22 cellular contexts compared by ENCODE assay signal in the genomic region with DNA sequence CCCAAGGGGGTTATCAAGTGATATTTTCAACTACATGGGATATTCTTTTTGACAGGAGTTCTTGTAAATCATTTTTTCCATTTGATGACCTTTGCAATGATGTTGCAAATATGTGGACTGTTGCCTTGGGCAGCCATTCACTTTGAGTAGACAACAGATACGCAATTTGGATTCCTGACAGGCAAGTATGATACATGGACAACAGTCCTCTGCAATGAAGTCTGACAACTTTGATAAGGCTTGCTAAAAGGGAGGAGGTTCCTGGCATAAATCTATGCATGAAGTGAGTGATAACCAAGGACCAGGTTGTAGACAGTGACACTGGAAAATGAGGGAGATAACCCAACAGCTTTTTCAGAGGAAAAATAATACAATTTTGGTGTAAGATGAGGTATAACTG. TPM values are rescaled to one million over a fixed set of nuclear protein-coding genes. Genes with fewer than 3 reads are reported as not detected.
"Had no signal": no experiment of that assay in that cellular context is flagged by ENCODE, and none has a peak within 500 bp of the region (broad histone marks: within the 10 kb centered on the region; RNA-seq: fewer than 3 reads in every experiment).

No MANE protein-coding gene starts in this region.

- H3K79me2 ChIP-seq: parathyroid adenoma had no signal

- H3K27ac ChIP-seq: colonic mucosa, heart right ventricle, parathyroid adenoma, prostate gland, right lobe of liver, testis, tibial nerve had no signal

- H3K4me3 Mint-ChIP-seq: naive thymus-derived CD4-positive, alpha-beta T cell; nephron progenitor cell; stimulated activated memory B cell treated with anti-CD40 and anti-IgM and Interleukin-4, amounts not matched to agents 10 μg/mL and 1 μg/mL and 100 μg/mL, for 72 hours; stimulated activated naive CD8-positive, alpha-beta T cell treated with anti-CD3 and anti-CD28 coated beads, Interleukin-15, Interleukin-2, amounts not matched to agents 100 ng/mL and 50 ng/mL, for 24 hours had no signal

- H3K27ac Mint-ChIP-seq: naive thymus-derived CD4-positive, alpha-beta T cell; nephron progenitor cell; stimulated activated memory B cell treated with anti-CD40 and anti-IgM and Interleukin-4, amounts not matched to agents 10 μg/mL and 1 μg/mL and 100 μg/mL, for 72 hours; stimulated activated naive CD8-positive, alpha-beta T cell treated with anti-CD3 and anti-CD28 coated beads, Interleukin-15, Interleukin-2, amounts not matched to agents 100 ng/mL and 50 ng/mL, for 24 hours had no signal

- DNase-seq: colonic mucosa; dermis blood vessel endothelial cell; heart right ventricle; hypothalamus; kidney glomerular epithelial cell; mammary epithelial cell; naive thymus-derived CD4-positive, alpha-beta T cell; nephron progenitor cell; retina; right lobe of liver; stimulated activated CD4-positive, alpha-beta T cell treated with anti-CD3 and anti-CD28 coated beads, Interleukin-4, amount 100 ng/mL, for 24 hours; testis had no signal

- H3K9ac ChIP-seq: parathyroid adenoma had no signal

- H3K9me3 ChIP-seq: colonic mucosa, heart right ventricle, prostate gland, right lobe of liver, testis, tibial nerve had no signal

- ATAC-seq: naive thymus-derived CD4-positive, alpha-beta T cell; right lobe of liver; stimulated activated memory B cell treated with anti-CD40 and anti-IgM and Interleukin-4, amounts not matched to agents 10 μg/mL and 1 μg/mL and 100 μg/mL, for 72 hours had no signal

- FAIRE-seq: frontal cortex, islet of Langerhans had no signal

- H3K4me1 Mint-ChIP-seq: nephron progenitor cell; stimulated activated memory B cell treated with anti-CD40 and anti-IgM and Interleukin-4, amounts not matched to agents 10 μg/mL and 1 μg/mL and 100 μg/mL, for 72 hours had no signal

- H2AFZ ChIP-seq: parathyroid adenoma had no signal

- H3K4me1 ChIP-seq: colonic mucosa, heart right ventricle, parathyroid adenoma, prostate gland, right lobe of liver, testis, tibial nerve had no signal

- H3K4me3 ChIP-seq: colonic mucosa, heart right ventricle, prostate gland, right lobe of liver, testis, tibial nerve had no signal

- H3K36me3 Mint-ChIP-seq: naive thymus-derived CD4-positive, alpha-beta T cell; stimulated activated memory B cell treated with anti-CD40 and anti-IgM and Interleukin-4, amounts not matched to agents 10 μg/mL and 1 μg/mL and 100 μg/mL, for 72 hours had no signal

- H3K9me3 Mint-ChIP-seq: naive thymus-derived CD4-positive, alpha-beta T cell; nephron progenitor cell; stimulated activated memory B cell treated with anti-CD40 and anti-IgM and Interleukin-4, amounts not matched to agents 10 μg/mL and 1 μg/mL and 100 μg/mL, for 72 hours; stimulated activated naive CD8-positive, alpha-beta T cell treated with anti-CD3 and anti-CD28 coated beads, Interleukin-15, Interleukin-2, amounts not matched to agents 100 ng/mL and 50 ng/mL, for 24 hours had no signal

- H3K36me3 ChIP-seq: colonic mucosa, heart right ventricle, prostate gland, right lobe of liver, tibial nerve had no signal

- H3K27me3 ChIP-seq: colonic mucosa, heart right ventricle, right lobe of liver, testis, tibial nerve had no signal

- H3K27me3 Mint-ChIP-seq: stimulated activated memory B cell treated with anti-CD40 and anti-IgM and Interleukin-4, amounts not matched to agents 10 μg/mL and 1 μg/mL and 100 μg/mL, for 72 hours had no signal

RNA-seq across cellular contexts. Expression of a gene that starts 17.7 kb away (rescaled TPM):
- total RNA-seq: colonic mucosa, epithelial cell of proximal tubule, mesenteric fat pad, right lobe of liver, ureter had no signal
- polyA plus RNA-seq: heart right ventricle; mammary epithelial cell; naive thymus-derived CD4-positive, alpha-beta T cell had no signal
